ENCODE assay signal across 27 cellular contexts in genomic region chr1:241825581-241825980, GRCh38. TPM values are rescaled to one million over a fixed set of nuclear protein-coding genes. Genes with fewer than 3 reads are reported as not detected.
DNase-seq lines count a peak whose midpoint lies in the region; ATAC-seq, FAIRE-seq and TF ChIP-seq lines count a peak whose summit lies in the region.
"Had no signal": no experiment of that assay in that cellular context is flagged by ENCODE, and none has a peak within 500 bp of the region (broad histone marks: within the 10 kb centered on the region; RNA-seq: fewer than 3 reads in every experiment).

No MANE protein-coding gene starts in this region.

- no TSS peak for BruUV-seq in HepG2 (replicated peaks; lab: Mats Ljungman, UMichigan)

- H3K4me3 ChIP-seq in right lobe of liver (no peak overlapping the region), HepG2 (replicated peaks in 1 of 3; ENCODE audit: insufficient read depth in 1 of 3, low read depth in 2 of 3, low read length in 3 of 3) (no peak overlapping the region), astrocyte of the spinal cord (ENCODE audit: low read depth, low read length) (no peak overlapping the region), fibroblast of the aortic adventitia (ENCODE audit: low read depth, low read length) (no peak overlapping the region), thoracic aorta (peak overlapping the region; percentile 51), trophoblast cell (ENCODE audit: low read depth, low read length) (no peak overlapping the region)
- H3K4me3 ChIP-seq: GM12878, Peyer's patch, psoas muscle, thyroid gland had no signal

- intact Hi-C loops in right lobe of liver (cut with DNase I): no loop called here
- intact Hi-C loops in HepG2 (cut with micrococcal nuclease; ENCODE audit: unreplicated experiment): no loop called here

- H3K4me2 ChIP-seq in HepG2 (ENCODE audit: low read depth, low read length) (no peak overlapping the region), trophoblast cell (ENCODE audit: low read length) (no peak overlapping the region)

- TF ChIP-seq POLR2A in right lobe of liver (IDR thresholded peaks at IDR 0.05) (no peak), HepG2 (IDR thresholded peaks at IDR 0.05; ENCODE audit: insufficient read depth in 1 of 2, low read depth in 2 of 2, low read length in 2 of 2) (no peak)

- H3K23ac ChIP-seq in trophoblast cell (ENCODE audit: low read length): no peak overlapping the region

- H3K79me2 ChIP-seq in HepG2 (ENCODE audit: insufficient read depth, low read length): no peaks in the 10 kb centered on the region
- no peaks in the 10 kb centered on the region for H3K79me2 ChIP-seq in trophoblast cell (ENCODE audit: control insufficient read depth, insufficient read depth, low read length, poor library complexity)

- ATAC-seq in right lobe of liver (peak; percentile 36 to 79 (median 62)), HepG2 (no peak), thoracic aorta (ENCODE audit: insufficient number of reproducible peaks, low FRiP score, low read depth) (no peak), HG03280 (IDR thresholded peaks at IDR 0.05; ENCODE audit: unreplicated experiment) (no peak)
- ATAC-seq: activated CD8-positive, alpha-beta T cell treated with anti-CD3 and anti-CD28 coated beads for 36 hours; activated naive CD4-positive, alpha-beta T cell treated with anti-CD3 and anti-CD28 coated beads, Interleukin-2, amount 50 U/mL, for 72 hours; GM12878; left ventricle myocardium superior; naive thymus-derived CD4-positive, alpha-beta T cell; psoas muscle had no signal

- no peak for FAIRE-seq in HepG2 (lab: Jason Lieb, UNC)
- FAIRE-seq: GM12878 had no signal

- no peaks in the 10 kb centered on the region for H3K27me3 ChIP-seq in right lobe of liver
- H3K27me3 ChIP-seq in HepG2 (ENCODE audit: control insufficient read depth in 1 of 2, insufficient read depth in 2 of 2, low read length in 2 of 2): no peaks in the 10 kb centered on the region; a peak in 1 of 5 replicates
- no peaks in the 10 kb centered on the region for H3K27me3 ChIP-seq in thoracic aorta (replicated peaks; ENCODE audit: insufficient read depth)
- no peaks in the 10 kb centered on the region for H3K27me3 ChIP-seq in trophoblast cell (ENCODE audit: insufficient read depth, low read length)
- H3K27me3 ChIP-seq: brain microvascular endothelial cell, Peyer's patch, thyroid gland had no signal

- no peak overlapping the region for H2BK5ac ChIP-seq in trophoblast cell (ENCODE audit: low read depth, low read length, poor library complexity)

- TF ChIP-seq CTCF in right lobe of liver (IDR thresholded peaks at IDR 0.05): no peak
- TF ChIP-seq CTCF in HepG2 (CRISPR knock-in tag; IDR thresholded peaks at IDR 0.05): no peak
- TF ChIP-seq CTCF in astrocyte of the spinal cord (IDR thresholded peaks at IDR 0.05; ENCODE audit: low read depth, low read length): no peak
- no peak for TF ChIP-seq CTCF in fibroblast of the aortic adventitia (IDR thresholded peaks at IDR 0.05; ENCODE audit: insufficient read depth, low read length)
- TF ChIP-seq CTCF in thoracic aorta (IDR thresholded peaks at IDR 0.05): no peak

- CTCF ChIA-PET in HepG2 (lab: Yijun Ruan, JAX; ENCODE audit: low intra/inter-chr PET ratio, low total read pairs): no interaction called here

- peaks cover 2% of the 10 kb centered on the region for H3K79me1 ChIP-seq in trophoblast cell (ENCODE audit: low read length)

- no peak overlapping the region for H4K91ac ChIP-seq in trophoblast cell (ENCODE audit: low read depth, low read length)

- TF ChIP-seq RAD21 in HepG2 (CRISPR knock-in tag; IDR thresholded peaks at IDR 0.05): no peak

- no peak overlapping the region for H3K9ac ChIP-seq in HepG2 (ENCODE audit: insufficient read depth, low read depth, low read length)
- H3K9ac ChIP-seq in trophoblast cell (ENCODE audit: low read length): no peak overlapping the region

- no peak overlapping the region for H2AK5ac ChIP-seq in trophoblast cell (ENCODE audit: low read length)

- H3K9me3 ChIP-seq in right lobe of liver: no peaks in the 10 kb centered on the region
- H3K9me3 ChIP-seq in HepG2 (ENCODE audit: low read length): no peaks in the 10 kb centered on the region
- no peaks in the 10 kb centered on the region for H3K9me3 ChIP-seq in thoracic aorta
- no peaks in the 10 kb centered on the region for H3K9me3 ChIP-seq in trophoblast cell (ENCODE audit: insufficient read depth, low read depth, low read length)
- H3K9me3 ChIP-seq: Peyer's patch, psoas muscle, thyroid gland had no signal

- DNase-seq in right lobe of liver: no peak
- no peak for DNase-seq in HepG2 (ENCODE audit: low spot score)
- DNase-seq in astrocyte of the spinal cord (ENCODE audit: low read depth, low spot score): peak; percentile 44
- peak; percentile 66 for DNase-seq in fibroblast of the aortic adventitia (ENCODE audit: low read depth)
- DNase-seq in thoracic aorta (ENCODE audit: low spot score): no peak
- no peak for DNase-seq in trophoblast cell
- DNase-seq in T1000 (lab: John Stamatoyannopoulos, UW): no peak
- DNase-seq: activated CD4-positive, CD25-positive, alpha-beta regulatory T cell treated with anti-CD3 and anti-CD28 coated beads, Interleukin-2, amount 50 U/mL, for 72 hours; activated CD8-positive, alpha-beta T cell treated with anti-CD3 and anti-CD28 coated beads for 36 hours; brain microvascular endothelial cell; CD4-positive, CD25-positive, alpha-beta regulatory T cell; effector CD8-positive, alpha-beta T cell; islet precursor cell; left ventricle myocardium superior; naive thymus-derived CD4-positive, alpha-beta T cell; NCI-H1048; NCI-H187; NCI-H526 treated with DMSO at 0.1 percent for 48 hours; nucleus accumbens; Peyer's patch; psoas muscle; thyroid gland had no signal

- H4K8ac ChIP-seq in trophoblast cell (ENCODE audit: low read depth, low read length): no peak overlapping the region

- H3K4ac ChIP-seq in trophoblast cell (ENCODE audit: low read depth, low read length): no peak overlapping the region

- H3K36me3 ChIP-seq in right lobe of liver (no peaks in the 10 kb centered on the region), HepG2 (replicated peaks in 1 of 2; ENCODE audit: control insufficient read depth in 1 of 2, insufficient read depth in 2 of 2, low read length in 2 of 2) (no peaks in the 10 kb centered on the region), thoracic aorta (no peaks in the 10 kb centered on the region), trophoblast cell (ENCODE audit: control insufficient read depth in 1 of 2, insufficient read depth in 2 of 2, low read length in 2 of 2) (no peaks in the 10 kb centered on the region)
- H3K36me3 ChIP-seq: brain microvascular endothelial cell, Peyer's patch, thyroid gland had no signal

- TF ChIP-seq EP300 in HepG2 (IDR thresholded peaks at IDR 0.05; ENCODE audit: low read depth in 2 of 2, low read length in 2 of 2) (no peak), HepG2 (CRISPR knock-in tag; IDR thresholded peaks at IDR 0.05; ENCODE audit: borderline replicate concordance) (no peak)

- H2BK12ac ChIP-seq in trophoblast cell (ENCODE audit: low read length): no peak overlapping the region

- POLR2A ChIA-PET in HepG2 (lab: Yijun Ruan, JAX): no interaction called here

- in situ Hi-C loops in HepG2 (cut with HindIII; ENCODE audit: extremely low pct_ligation_motif_present, low pct_unique_long_range_greater_than_20kb): no loop called here
- in situ Hi-C loops in astrocyte of the spinal cord (cut with HindIII; ENCODE audit: low sequenced_read_pairs): no loop called here

- H3K14ac ChIP-seq in trophoblast cell (ENCODE audit: low read length): no peak overlapping the region

- H3K18ac ChIP-seq in trophoblast cell (ENCODE audit: low read length): no peak overlapping the region

- H4K20me1 ChIP-seq in HepG2 (ENCODE audit: insufficient read depth, low read length): no peaks in the 10 kb centered on the region

- H3K27ac ChIP-seq in right lobe of liver (no peak overlapping the region), HepG2 (ENCODE audit: extremely low read length, insufficient read depth, low read length) (no peak overlapping the region), thoracic aorta (peak overlapping the region in 1 of 2 donors; percentile 66), trophoblast cell (ENCODE audit: low read depth, low read length) (no peak overlapping the region)
- H3K27ac ChIP-seq: 22Rv1, brain microvascular endothelial cell, HL-60, Peyer's patch, psoas muscle, thyroid gland had no signal

- peaks cover 0 to 7% (median 0%) of the 10 kb centered on the region in 4 donors for H3K4me1 ChIP-seq in right lobe of liver
- no peaks in the 10 kb centered on the region for H3K4me1 ChIP-seq in HepG2 (ENCODE audit: insufficient read depth, low read length)
- peaks cover 33 to 43% of the 10 kb centered on the region in 2 donors for H3K4me1 ChIP-seq in thoracic aorta (ENCODE audit: control insufficient read depth in 1 of 2, low read depth in 2 of 2)
- H3K4me1 ChIP-seq in trophoblast cell (ENCODE audit: control insufficient read depth in 1 of 2, insufficient read depth in 2 of 2, low read length in 2 of 2): no peaks in the 10 kb centered on the region
- H3K4me1 ChIP-seq: Peyer's patch, psoas muscle, thyroid gland had no signal

- no peak overlapping the region for H4K12ac ChIP-seq in trophoblast cell (ENCODE audit: low read depth, low read length)

- no peak overlapping the region for H2AFZ ChIP-seq in HepG2 (ENCODE audit: low read length)
- no peak overlapping the region for H2AFZ ChIP-seq in trophoblast cell (ENCODE audit: insufficient read depth, low read length, poor library complexity)

- no peak overlapping the region for H2BK120ac ChIP-seq in trophoblast cell (ENCODE audit: insufficient read depth, low read length, poor library complexity)

RNA-seq across cellular contexts. Expression of gene EXO1, which starts 22.4 kb away (rescaled TPM):
- total RNA-seq in right lobe of liver: 1 to 10 TPM in 2 of 6 experiments, under 1 TPM in 3, not detected in 1; 0.29 to 1.7 (median 0.62) TPM
- 26.1 and 35.6 TPM in 2 replicates for total RNA-seq in HepG2 (2016; rRNA removed; fragmentation: Illumina TruSeq; extraction: Trizol)
- 5.3 and 6.4 TPM in 2 replicates for total RNA-seq in HepG2 (2016; cell fraction: cytosol; rRNA removed; fragmentation: Illumina TruSeq; extraction: Trizol; ENCODE audit: low read depth)
- total RNA-seq in HepG2 (2016; cell fraction: insoluble cytoplasmic fraction; rRNA removed; fragmentation: Illumina TruSeq; extraction: Trizol): 24.4 and 33.9 TPM in 2 replicates
- total RNA-seq in HepG2 (2016; cell fraction: membrane; rRNA removed; fragmentation: Illumina TruSeq; extraction: Trizol): 13.0 and 14.4 TPM in 2 replicates
- total RNA-seq in HepG2 (2016; cell fraction: nucleus; rRNA removed; fragmentation: Illumina TruSeq; extraction: Trizol): 17.1 and 17.8 TPM in 2 replicates
- 1.6 and 3.2 TPM in 2 replicates for polyA plus RNA-seq in HepG2 (2011; rRNA removed)
- 1.7 and 2.3 TPM in 2 replicates for polyA plus RNA-seq in HepG2 (2011; cell fraction: cytosol; rRNA removed)
- polyA plus RNA-seq in HepG2 (2011; cell fraction: nucleus; rRNA removed): 1.8 and 2.1 TPM in 2 replicates
- polyA plus RNA-seq in HepG2 (2012): 1.0 and 5.1 TPM in 2 replicates
- polyA plus RNA-seq in HepG2 (2016; cell fraction: cytosol; fragmentation: Illumina TruSeq; extraction: Trizol; ENCODE audit: low read depth): 1.3 and 1.4 TPM in 2 replicates
- polyA plus RNA-seq in HepG2 (2016; cell fraction: insoluble cytoplasmic fraction; fragmentation: Illumina TruSeq; extraction: Trizol; ENCODE audit: low read depth): 22.5 and 24.0 TPM in 2 replicates
- polyA plus RNA-seq in HepG2 (2016; cell fraction: membrane; fragmentation: Illumina TruSeq; extraction: Trizol; ENCODE audit: low read depth): 4.7 and 4.8 TPM in 2 replicates
- polyA plus RNA-seq in HepG2 (2016; cell fraction: nucleus; fragmentation: Illumina TruSeq; extraction: Trizol; ENCODE audit: insufficient read depth, low read depth): 13.3 and 14.2 TPM in 2 replicates
- 3.8 and 32.8 TPM in 2 replicates for polyA minus RNA-seq in HepG2 (2011; rRNA and poly(A)+ RNA removed; ENCODE audit: low replicate concordance)
- polyA minus RNA-seq in HepG2 (2011; cell fraction: cytosol; rRNA and poly(A)+ RNA removed): 4.7 and 7.4 TPM in 2 replicates
- 11.1 and 12.6 TPM in 2 replicates for polyA minus RNA-seq in HepG2 (2011; cell fraction: nucleus; rRNA and poly(A)+ RNA removed)
- total RNA-seq in fibroblast of the aortic adventitia (ENCODE audit: low replicate concordance): 1.2 and 37.2 TPM in 2 replicates
- total RNA-seq in thoracic aorta: under 1 TPM in 1 of 2 donors, not detected in 1; 0.42 TPM
- 38.1 and 40.0 TPM in 2 replicates for polyA plus RNA-seq in trophoblast cell (2013)
- polyA plus RNA-seq: naive thymus-derived CD4-positive, alpha-beta T cell had no signal

Comparison
In these comparisons a context has a peak if more than half of its experiments do, and no peak if none do; other contexts are left out.
1. ATAC-seq: peak in right lobe of liver (4 of 4); none in HepG2 (single experiment), thoracic aorta (single experiment) and HG03280 (single experiment).
2. DNase-seq: peak in astrocyte of the spinal cord (single experiment) and fibroblast of the aortic adventitia (single experiment); none in right lobe of liver (0 of 3), HepG2 (single experiment), thoracic aorta (single experiment), trophoblast cell (0 of 2) and T1000 (single experiment).